ENCODE assay signal across 17 cellular contexts in the genomic region with DNA sequence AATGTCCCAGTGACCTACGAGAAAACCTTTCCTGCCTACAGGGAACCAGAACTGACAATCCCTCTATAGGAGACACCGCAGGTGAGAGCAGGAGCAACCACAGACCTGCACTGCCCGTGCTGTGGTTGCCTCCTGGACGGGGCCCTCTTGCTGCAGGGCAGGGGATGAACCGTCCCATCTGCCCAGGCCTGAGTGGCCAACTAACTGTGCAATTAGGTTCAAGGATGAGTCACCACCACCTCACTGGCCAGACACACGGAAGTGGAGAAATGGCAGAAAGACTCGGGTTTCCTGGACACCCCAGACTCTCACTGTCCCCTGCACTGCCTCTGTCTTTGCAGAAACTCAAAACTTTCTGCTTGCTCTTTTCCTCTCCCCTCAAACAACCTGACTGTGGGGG. TPM values are rescaled to one million over a fixed set of nuclear protein-coding genes. Genes with fewer than 3 reads are reported as not detected.
A peak's percentile ranks its signal among the peaks of the same experiment; 100 is the strongest.
DNase-seq lines count a peak whose midpoint lies in the region; ATAC-seq and TF ChIP-seq lines count a peak whose summit lies in the region.
"Had no signal": no experiment of that assay in that cellular context is flagged by ENCODE, and none has a peak within 500 bp of the region (broad histone marks: within the 10 kb centered on the region; RNA-seq: fewer than 3 reads in every experiment).

No MANE protein-coding gene starts in this region.

- H3K36me3 ChIP-seq in SJCRH30 (no peaks in the 10 kb centered on the region), uterus (no peaks in the 10 kb centered on the region)
- H3K36me3 ChIP-seq: BE2C had no signal

- TF ChIP-seq CTCF in foreskin keratinocyte (conservative IDR thresholded peaks at IDR 0.05) (no peak), uterus (IDR thresholded peaks at IDR 0.05) (no peak)

- no peaks in the 10 kb centered on the region for H3K9me3 Mint-ChIP-seq in activated naive CD4-positive, alpha-beta T cell treated with anti-CD3 and anti-CD28 coated beads, Interleukin-2, amount 10 ng/mL, durations not matched to agents 7 days and 5 days

- no peak overlapping the region for H3K27ac ChIP-seq in SJCRH30
- no peak overlapping the region for H3K27ac ChIP-seq in foreskin keratinocyte
- H3K27ac ChIP-seq in uterus = no peak overlapping the region
- H3K27ac ChIP-seq: hepatocyte had no signal

- H3K27ac Mint-ChIP-seq in activated naive CD4-positive, alpha-beta T cell treated with anti-CD3 and anti-CD28 coated beads, Interleukin-2, amount 10 ng/mL, durations not matched to agents 7 days and 5 days = no peak overlapping the region

- no peak for TF ChIP-seq POLR2A in uterus (IDR thresholded peaks at IDR 0.05)

- H3K4me3 ChIP-seq in SJCRH30 (no peak overlapping the region), uterus (no peak overlapping the region)
- H3K4me3 ChIP-seq: hepatocyte had no signal

- ATAC-seq in foreskin keratinocyte (peak; percentile 57), Right ventricle myocardium superior (ENCODE audit: poor library complexity) (no peak), GM21737 (IDR thresholded peaks at IDR 0.05; ENCODE audit: unreplicated experiment) (no peak)

- intact Hi-C loops in uterus (cut with DNase I; ENCODE audit: low total_unique reads) (no loop called here), Right ventricle myocardium superior (cut with DNase I) (no loop called here)

- H3K4me3 Mint-ChIP-seq in activated naive CD4-positive, alpha-beta T cell treated with anti-CD3 and anti-CD28 coated beads, Interleukin-2, amount 10 ng/mL, durations not matched to agents 7 days and 5 days = no peak overlapping the region

- H3K36me3 Mint-ChIP-seq in activated naive CD4-positive, alpha-beta T cell treated with anti-CD3 and anti-CD28 coated beads, Interleukin-2, amount 10 ng/mL, durations not matched to agents 7 days and 5 days = no peaks in the 10 kb centered on the region

- H3K4me1 Mint-ChIP-seq in activated naive CD4-positive, alpha-beta T cell treated with anti-CD3 and anti-CD28 coated beads, Interleukin-2, amount 10 ng/mL, durations not matched to agents 7 days and 5 days = peaks cover 10% of the 10 kb centered on the region

- DNase-seq in AML-193 (lab: John Stamatoyannopoulos, UW) = peak; percentile 56 to 76
- peak; percentile 23 for DNase-seq in HT-29 (ENCODE audit: low spot score)
- peak; percentile 11 to 17 for DNase-seq in SJCRH30
- DNase-seq in foreskin keratinocyte = peak; percentile 20 to 67
- no peak for DNase-seq in activated naive CD4-positive, alpha-beta T cell treated with anti-CD3 and anti-CD28 coated beads, Interleukin-2, amount 10 ng/mL, durations not matched to agents 7 days and 5 days
- no peak for DNase-seq in uterus
- DNase-seq in Right ventricle myocardium superior = no peak
- DNase-seq: amniotic stem cell; BE2C; effector CD4-positive, alpha-beta T cell; GF-D8; KG1; NCI-H510A; T-helper 2 cell had no signal

- CTCF ChIA-PET in activated naive CD4-positive, alpha-beta T cell treated with anti-CD3 and anti-CD28 coated beads, Interleukin-2, amount 10 ng/mL, durations not matched to agents 7 days and 5 days (lab: Charles Lee) = no interaction called here

- H3K4me1 ChIP-seq in SJCRH30 (no peaks in the 10 kb centered on the region), foreskin keratinocyte (peaks cover 6% of the 10 kb centered on the region), uterus (no peaks in the 10 kb centered on the region)
- H3K4me1 ChIP-seq: BE2C had no signal

- H3K27me3 ChIP-seq in SJCRH30 (no peaks in the 10 kb centered on the region), foreskin keratinocyte (no peaks in the 10 kb centered on the region), uterus (no peaks in the 10 kb centered on the region)
- H3K27me3 ChIP-seq: BE2C, hepatocyte had no signal

- H3K27me3 Mint-ChIP-seq in activated naive CD4-positive, alpha-beta T cell treated with anti-CD3 and anti-CD28 coated beads, Interleukin-2, amount 10 ng/mL, durations not matched to agents 7 days and 5 days = peaks cover 40% of the 10 kb centered on the region

- H3K9me3 ChIP-seq in SJCRH30 (replicated peaks) = no peaks in the 10 kb centered on the region
- no peaks in the 10 kb centered on the region for H3K9me3 ChIP-seq in uterus
- H3K9me3 ChIP-seq: BE2C had no signal

RNA-seq across cellular contexts. Expression of a gene that starts 13.8 kb away (rescaled TPM):
- 0.56 TPM in 1 of 2 replicates, not detected in the other for total RNA-seq in HT-29 (2014; rRNA removed; shearing (Covaris generic))
- not detected in 2 replicates for total RNA-seq in SJCRH30 (2014; rRNA removed; shearing (Covaris generic))
- total RNA-seq in foreskin keratinocyte = 1.7 and 2.5 TPM in 2 replicates
- polyA plus RNA-seq in foreskin keratinocyte = 1.9 and 4.2 TPM in 2 replicates
- total RNA-seq in uterus = under 1 TPM in 1 of 4 donors, not detected in 3; 0.52 TPM
- not detected for total RNA-seq in Right ventricle myocardium superior
- total RNA-seq: hepatocyte, temporal lobe had no signal

Comparison
In these comparisons a context has a peak if more than half of its experiments do, and no peak if none do; other contexts are left out.
1. DNase-seq: peak in AML-193 (2 of 2), HT-29 (single experiment), SJCRH30 (2 of 2) and foreskin keratinocyte (2 of 2); none in activated naive CD4-positive, alpha-beta T cell treated with anti-CD3 and anti-CD28 coated beads, Interleukin-2, amount 10 ng/mL, durations not matched to agents 7 days and 5 days (single experiment), uterus (0 of 2) and Right ventricle myocardium superior (single experiment).